Comparison of ENCODE assay signal across 7 cellular contexts in genomic region chr22:50581950-50582561, GRCh38. TPM values are rescaled to one million over a fixed set of nuclear protein-coding genes. Genes with fewer than 3 reads are reported as not detected.
DNase-seq lines count a peak whose midpoint lies in the region; ATAC-seq and TF ChIP-seq lines count a peak whose summit lies in the region.
"Had no signal": no experiment of that assay in that cellular context is flagged by ENCODE, and none has a peak within 500 bp of the region (broad histone marks: within the 10 kb centered on the region; RNA-seq: fewer than 3 reads in every experiment).

No MANE protein-coding gene starts in this region.

- peak overlapping the region; percentile 86 for H3K4me3 ChIP-seq in epithelial cell of proximal tubule (ENCODE audit: low read depth, low read length)

- DNase-seq in RPMI7951 (ENCODE audit: low read depth) (peak; percentile 9), epithelial cell of proximal tubule (ENCODE audit: low read depth) (no peak), omental fat pad (ENCODE audit: low spot score) (no peak)
- peak; percentile 30 for DNase-seq in stimulated activated CD4-positive, alpha-beta T cell treated with anti-CD3 and anti-CD28 coated beads, Interleukin-12 subunit alpha, Interleukin-12 subunit beta, amount 100 ng/mL, for 4 hours
- no peak for DNase-seq in effector CD8-positive, alpha-beta T cell (lab: John Stamatoyannopoulos, UW)

- TF ChIP-seq CTCF in epithelial cell of proximal tubule (conservative IDR thresholded peaks at IDR 0.05; ENCODE audit: low read depth, low read length) = no peak
- TF ChIP-seq CTCF in omental fat pad (IDR thresholded peaks at IDR 0.05) = no peak

- peak; percentile 13 for ATAC-seq in GM21381 (IDR thresholded peaks at IDR 0.05; ENCODE audit: unreplicated experiment)
- ATAC-seq in omental fat pad (ENCODE audit: low FRiP score) = no peak

RNA-seq across cellular contexts. Expression of gene CHKB, which starts 0.6 kb away (rescaled TPM):
- total RNA-seq in RPMI7951 (2014; rRNA removed; shearing (Covaris generic)) = 24.2 and 26.1 TPM in 2 replicates
- 29.5 and 50.4 TPM in 2 replicates for total RNA-seq in epithelial cell of proximal tubule
- total RNA-seq in omental fat pad = 10 to 100 TPM; 28.3 to 85.6 (median 34.9) TPM

RNA-seq across cellular contexts. Expression of gene CPT1B, which starts 3.8 kb away (rescaled TPM):
- 4.8 and 5.0 TPM in 2 replicates for total RNA-seq in RPMI7951 (2014; rRNA removed; shearing (Covaris generic))
- total RNA-seq in epithelial cell of proximal tubule (1.2 and 4.0 TPM in 2 replicates), omental fat pad (10 to 100 TPM in 3 of 4 donors, 1 to 10 TPM in 1; 4.9 to 29.2 (median 10.8) TPM)

RNA-seq across cellular contexts. Expression of gene MAPK8IP2, which starts 18.5 kb away (rescaled TPM):
- under 0.01 and 0.39 TPM in 2 replicates for total RNA-seq in RPMI7951 (2014; rRNA removed; shearing (Covaris generic))
- total RNA-seq in epithelial cell of proximal tubule = 0.23 and 0.43 TPM in 2 replicates
- 1 to 10 TPM; 1.6 to 3.1 (median 2.4) TPM for total RNA-seq in omental fat pad

RNA-seq across cellular contexts. Expression of gene SYCE3, which starts 19.3 kb away (rescaled TPM):
- not detected in 2 replicates for total RNA-seq in RPMI7951 (2014; rRNA removed; shearing (Covaris generic))
- total RNA-seq in epithelial cell of proximal tubule (1.0 TPM in 1 of 2 replicates, not detected in the other), omental fat pad (not detected)

RNA-seq across cellular contexts. Expression of gene KLHDC7B, which starts 36.4 kb away (rescaled TPM):
- not detected in 2 replicates for total RNA-seq in RPMI7951 (2014; rRNA removed; shearing (Covaris generic))
- total RNA-seq in epithelial cell of proximal tubule (0.07 TPM in 1 of 2 replicates, not detected in the other), omental fat pad (under 1 TPM in 1 of 4 donors, not detected in 3; 0.48 TPM)
- total RNA-seq: glomerular endothelial cell had no signal

Comparison
In these comparisons a context has a peak if more than half of its experiments do, and no peak if none do; other contexts are left out.
1. DNase-seq: peak in RPMI7951 (single experiment) and stimulated activated CD4-positive, alpha-beta T cell treated with anti-CD3 and anti-CD28 coated beads, Interleukin-12 subunit alpha, Interleukin-12 subunit beta, amount 100 ng/mL, for 4 hours (single experiment); none in epithelial cell of proximal tubule (single experiment), omental fat pad (single experiment) and effector CD8-positive, alpha-beta T cell (single experiment).